In the genomic region with DNA sequence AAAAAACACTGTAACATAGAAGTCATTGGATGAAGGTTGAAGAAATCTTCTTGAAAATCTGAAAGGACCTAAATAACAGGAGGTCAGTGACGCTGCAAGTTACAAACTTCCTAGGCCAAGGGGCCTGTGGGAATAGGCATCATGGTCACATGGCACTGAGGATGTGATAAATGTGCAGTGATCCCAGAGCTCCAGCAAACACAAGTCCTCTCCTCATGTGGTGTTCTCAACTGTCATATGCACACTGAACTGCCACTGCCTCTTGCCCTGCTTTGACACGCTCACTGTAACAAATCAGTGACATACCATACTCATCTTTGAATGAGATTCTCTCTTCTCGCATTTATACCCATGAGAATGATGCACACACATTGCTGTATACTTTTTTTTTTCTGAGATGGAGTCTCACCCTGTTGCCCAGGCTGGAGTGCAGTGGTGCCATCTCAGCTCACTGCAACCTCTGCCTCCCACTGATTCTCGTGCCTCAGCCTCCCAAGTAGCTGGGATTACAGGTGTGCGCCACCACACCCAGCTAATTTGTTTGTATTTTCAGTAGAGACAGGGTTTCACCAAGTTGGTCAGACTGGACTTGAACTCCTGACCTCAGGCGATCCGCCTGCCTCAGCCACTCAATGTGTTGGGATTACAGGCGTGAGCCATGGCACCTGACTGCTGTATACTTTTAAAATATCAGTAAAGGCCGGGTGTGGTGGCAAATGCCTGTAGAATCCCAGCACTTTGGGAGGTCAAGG, we compare ENCODE assay signal across 25 cellular contexts.
"Had no signal": no experiment of that assay in that cellular context is flagged by ENCODE, and none has a peak within 500 bp of the region (broad histone marks: within the 10 kb centered on the region; RNA-seq: fewer than 3 reads in every experiment).

No MANE protein-coding gene starts in this region.

- H3K27me3 Mint-ChIP-seq: naive thymus-derived CD4-positive, alpha-beta T cell; progenitor cell of endocrine pancreas; stimulated activated naive CD8-positive, alpha-beta T cell treated with anti-CD3 and anti-CD28 coated beads, Interleukin-15, Interleukin-2, amounts not matched to agents 100 ng/mL and 50 ng/mL, for 24 hours had no signal

- H2AFZ ChIP-seq: neural progenitor cell had no signal

- DNase-seq: hypothalamus; islet precursor cell; left ventricle myocardium inferior; midbrain; mucosa of descending colon; naive thymus-derived CD4-positive, alpha-beta T cell; nephron progenitor cell; ovary; right cardiac atrium; sigmoid colon; small intestine; spleen; stimulated activated CD4-positive, alpha-beta T cell treated with anti-CD3 and anti-CD28 coated beads, Interleukin-4, amount 100 ng/mL, for 24 hours; stimulated activated naive CD4-positive, alpha-beta T cell; tibial artery; trophoblast cell; upper lobe of right lung; uterus had no signal

- H3K9me3 ChIP-seq: left ventricle myocardium inferior, mucosa of descending colon, ovary, sigmoid colon, spleen, suprapubic skin, thoracic aorta, tibial artery, upper lobe of right lung, uterus had no signal

- H3K4me1 ChIP-seq: neural progenitor cell, sigmoid colon, uterus had no signal

- H3K27me3 ChIP-seq: neural progenitor cell, ovary, sigmoid colon, spleen, suprapubic skin, tibial artery, upper lobe of right lung, uterus had no signal

- H3K4me3 Mint-ChIP-seq: naive thymus-derived CD4-positive, alpha-beta T cell; nephron progenitor cell; neural progenitor cell; stimulated activated effector memory CD8-positive, alpha-beta T cell treated with anti-CD3 and anti-CD28 coated beads, Interleukin-12 subunit alpha, Interleukin-12 subunit beta, amount 100 ng/mL, for 72 hours; stimulated activated naive CD8-positive, alpha-beta T cell treated with anti-CD3 and anti-CD28 coated beads, Interleukin-15, Interleukin-2, amounts not matched to agents 100 ng/mL and 50 ng/mL, for 24 hours had no signal

- H3K9ac ChIP-seq: neural progenitor cell had no signal

- H3K4me1 Mint-ChIP-seq: nephron progenitor cell, neural progenitor cell had no signal

- ATAC-seq: mucosa of descending colon; naive thymus-derived CD4-positive, alpha-beta T cell; right cardiac atrium; stimulated activated effector memory CD8-positive, alpha-beta T cell treated with anti-CD3 and anti-CD28 coated beads, Interleukin-12 subunit alpha, Interleukin-12 subunit beta, amount 100 ng/mL, for 72 hours; upper lobe of right lung had no signal

- H3K27ac ChIP-seq: left ventricle myocardium inferior, neural progenitor cell, ovary, sigmoid colon, spleen, suprapubic skin, thoracic aorta, tibial artery, upper lobe of right lung, uterus had no signal

- H3K36me3 ChIP-seq: ovary, uterus had no signal

- H3K4me3 ChIP-seq: left ventricle myocardium inferior, lung, mucosa of descending colon, neural progenitor cell, ovary, sigmoid colon, spleen, suprapubic skin, thoracic aorta, tibial artery, upper lobe of right lung, uterus had no signal

- H3K9me3 Mint-ChIP-seq: nephron progenitor cell; neural progenitor cell; stimulated activated effector memory CD8-positive, alpha-beta T cell treated with anti-CD3 and anti-CD28 coated beads, Interleukin-12 subunit alpha, Interleukin-12 subunit beta, amount 100 ng/mL, for 72 hours; stimulated activated naive CD8-positive, alpha-beta T cell treated with anti-CD3 and anti-CD28 coated beads, Interleukin-15, Interleukin-2, amounts not matched to agents 100 ng/mL and 50 ng/mL, for 24 hours had no signal

- FAIRE-seq: small intestine had no signal

- H3K4me2 ChIP-seq: neural progenitor cell had no signal

- H3K27ac Mint-ChIP-seq: nephron progenitor cell; neural progenitor cell; progenitor cell of endocrine pancreas; stimulated activated effector memory CD8-positive, alpha-beta T cell treated with anti-CD3 and anti-CD28 coated beads, Interleukin-12 subunit alpha, Interleukin-12 subunit beta, amount 100 ng/mL, for 72 hours; stimulated activated naive CD8-positive, alpha-beta T cell treated with anti-CD3 and anti-CD28 coated beads, Interleukin-15, Interleukin-2, amounts not matched to agents 100 ng/mL and 50 ng/mL, for 24 hours had no signal
